ENCODE assay signal across 34 cellular contexts in the genomic region with DNA sequence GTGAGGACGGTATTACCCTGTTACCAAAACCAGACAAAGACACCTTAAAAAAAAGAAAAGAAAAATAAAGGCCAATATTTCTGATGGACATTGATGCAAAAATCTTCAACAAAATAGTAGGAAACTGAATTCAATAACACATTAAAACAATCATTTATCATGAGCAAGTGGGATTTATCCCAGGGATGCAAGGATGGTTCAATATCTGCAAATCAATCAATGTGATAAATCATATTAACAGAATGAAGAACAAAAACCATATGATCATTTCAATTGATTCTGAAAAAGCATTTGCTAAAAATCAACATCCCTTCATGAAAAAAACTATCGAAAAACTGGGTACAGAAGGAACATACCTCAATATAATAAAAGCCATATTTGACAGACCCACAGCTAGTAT.
"Had no signal": no experiment of that assay in that cellular context is flagged by ENCODE, and none has a peak within 500 bp of the region (broad histone marks: within the 10 kb centered on the region; RNA-seq: fewer than 3 reads in every experiment).

No MANE protein-coding gene starts in this region.

- H3K4me1 Mint-ChIP-seq: activated naive CD8-positive, alpha-beta T cell treated with anti-CD3 and anti-CD28 coated beads for 36 hours; activated T-helper 17 cell treated with anti-CD3 and anti-CD28 coated beads, Interleukin-2, amount 50 U/mL, for 72 hours; brain had no signal

- H3K4me1 ChIP-seq: ascending aorta had no signal

- ATAC-seq: activated CD8-positive, alpha-beta T cell treated with anti-CD3 and anti-CD28 coated beads for 36 hours; activated naive CD4-positive, alpha-beta T cell treated with anti-CD3 and anti-CD28 coated beads, Interleukin-2, amount 50 U/mL, for 72 hours; activated T-cell treated with anti-CD3 and anti-CD28 coated beads, Interleukin-2, amount 50 U/mL, for 4 hours; activated T-cell treated with anti-CD3 and anti-CD28 coated beads, Interleukin-2, amount 50 U/mL, for 72 hours; activated T-helper 17 cell treated with anti-CD3 and anti-CD28 coated beads, Interleukin-2, amount 50 U/mL, for 72 hours had no signal

- DNase-seq: activated B cell treated with CpG ODN at 0.5 μM for 24 hours; activated CD4-positive, alpha-beta memory T cell treated with anti-CD3 and anti-CD28 coated beads for 36 hours; activated CD4-positive, alpha-beta T cell treated with anti-CD3 and anti-CD28 coated beads for 4 hours; activated CD4-positive, alpha-beta T cell treated with anti-CD3 and anti-CD28 coated beads, Interleukin-2, amount 10 ng/mL, durations not matched to agents 24 days and 14 days; activated CD4-positive, alpha-beta T cell treated with anti-CD3 and anti-CD28 coated beads, Interleukin-2, amount 50 U/mL, for 1 hour; activated CD4-positive, alpha-beta T cell treated with anti-CD3 and anti-CD28 coated beads, Interleukin-2, amount 50 U/mL, for 4 hours; activated CD4-positive, CD25-positive, alpha-beta regulatory T cell treated with anti-CD3 and anti-CD28 coated beads, Interleukin-2, amount 50 U/mL, for 72 hours; activated CD8-positive, alpha-beta memory T cell treated with anti-CD3 and anti-CD28 coated beads, Interleukin-2, amount 50 U/mL, for 4 hours; activated CD8-positive, alpha-beta T cell treated with anti-CD3 and anti-CD28 coated beads for 36 hours; activated effector memory CD4-positive, alpha-beta T cell treated with anti-CD3 and anti-CD28 coated beads, Interleukin-2, amount 50 U/mL, for 16 hours; activated gamma-delta T cell treated with Interleukin-2 at 50 U/mL for 16 hours; activated naive CD4-positive, alpha-beta T cell; activated naive CD4-positive, alpha-beta T cell treated with anti-CD3 and anti-CD28 coated beads for 36 hours; activated naive CD4-positive, alpha-beta T cell treated with anti-CD3 and anti-CD28 coated beads, Interleukin-2, amount 50 U/mL, for 16 hours; activated naive CD8-positive, alpha-beta T cell treated with anti-CD3 and anti-CD28 coated beads for 36 hours; activated T-cell treated with anti-CD3 and anti-CD28 coated beads for 4 hours; activated T-cell treated with anti-CD3 and anti-CD28 coated beads, Interleukin-2, amount 50 U/mL, for 1 hour; activated T-cell treated with anti-CD3 and anti-CD28 coated beads, Interleukin-2, amount 50 U/mL, for 4 hours; activated T-cell treated with anti-CD3 and anti-CD28 coated beads, Interleukin-2, amount 50 U/mL, for 72 hours; amygdala; anterior cingulate cortex; caudate nucleus; cerebellar nuclear complex; T-helper 2 cell; T-helper 9 cell had no signal

- H3K27ac Mint-ChIP-seq: activated B cell treated with CpG ODN at 0.5 μM for 24 hours; activated CD4-positive, alpha-beta memory T cell treated with anti-CD3 and anti-CD28 coated beads for 36 hours; activated CD4-positive, alpha-beta T cell treated with anti-CD3 and anti-CD28 coated beads, Interleukin-2, amount 10 ng/mL, durations not matched to agents 24 days and 14 days; activated CD8-positive, alpha-beta T cell treated with anti-CD3 and anti-CD28 coated beads for 36 hours; activated naive CD4-positive, alpha-beta T cell treated with anti-CD3 and anti-CD28 coated beads for 36 hours; activated naive CD4-positive, alpha-beta T cell treated with anti-CD3 and anti-CD28 coated beads, Interleukin-2, amount 50 U/mL, for 72 hours; activated naive CD8-positive, alpha-beta T cell treated with anti-CD3 and anti-CD28 coated beads for 36 hours; activated T-helper 1 cell treated with anti-CD3 and anti-CD28 coated beads, Interleukin-12 subunit alpha, Interleukin-12 subunit beta, Interleukin-2, Interleukin-4 antibody, amounts not matched to agents 30 ng/mL and 10 ng/mL and 1 ng/mL, durations not matched to agents 14 hours and 24 hours and 36 hours; activated T-helper 17 cell treated with anti-CD3 and anti-CD28 coated beads, Interleukin-2, amount 50 U/mL, for 72 hours; brain; T-helper 2 cell treated with Interferon-gamma antibody and Interleukin-4, amounts not matched to agents 5 μg/mL and 100 μg/mL, for 36 hours had no signal

- H3K27me3 Mint-ChIP-seq: activated B cell treated with CpG ODN at 0.5 μM for 24 hours; activated CD4-positive, alpha-beta memory T cell treated with anti-CD3 and anti-CD28 coated beads for 36 hours; activated CD8-positive, alpha-beta T cell treated with anti-CD3 and anti-CD28 coated beads for 36 hours; activated naive CD8-positive, alpha-beta T cell treated with anti-CD3 and anti-CD28 coated beads for 36 hours; activated T-helper 17 cell treated with anti-CD3 and anti-CD28 coated beads, Interleukin-2, amount 50 U/mL, for 72 hours; central memory CD8-positive, alpha-beta T cell had no signal

- H3K27me3 ChIP-seq: ascending aorta, cardiac muscle cell had no signal

- H3K27ac ChIP-seq: ascending aorta, cardiac muscle cell, VCaP had no signal

- H3K4me3 ChIP-seq: ascending aorta, cardiac muscle cell had no signal

- H3K36me3 ChIP-seq: ascending aorta, cardiac muscle cell had no signal

- H3K4me3 Mint-ChIP-seq: activated B cell treated with CpG ODN at 0.5 μM for 24 hours; activated CD4-positive, alpha-beta memory T cell treated with anti-CD3 and anti-CD28 coated beads for 36 hours; activated CD4-positive, alpha-beta T cell treated with anti-CD3 and anti-CD28 coated beads, Interleukin-2, amount 10 ng/mL, durations not matched to agents 24 days and 14 days; activated CD8-positive, alpha-beta T cell treated with anti-CD3 and anti-CD28 coated beads for 36 hours; activated naive CD4-positive, alpha-beta T cell treated with anti-CD3 and anti-CD28 coated beads for 36 hours; activated naive CD8-positive, alpha-beta T cell treated with anti-CD3 and anti-CD28 coated beads for 36 hours; activated T-cell treated with anti-CD3 and anti-CD28 coated beads, Interleukin-2, amount 50 U/mL, for 4 hours; activated T-cell treated with anti-CD3 and anti-CD28 coated beads, Interleukin-2, amount 50 U/mL, for 72 hours; activated T-helper 1 cell treated with anti-CD3 and anti-CD28 coated beads, Interleukin-12 subunit alpha, Interleukin-12 subunit beta, Interleukin-2, Interleukin-4 antibody, amounts not matched to agents 30 ng/mL and 10 ng/mL and 1 ng/mL, durations not matched to agents 14 hours and 24 hours and 36 hours; activated T-helper 17 cell treated with anti-CD3 and anti-CD28 coated beads, Interleukin-2, amount 50 U/mL, for 72 hours; brain; central memory CD8-positive, alpha-beta T cell; T-helper 2 cell treated with Interferon-gamma antibody and Interleukin-4, amounts not matched to agents 5 μg/mL and 100 μg/mL, for 36 hours had no signal
